3 cellular contexts compared by ENCODE assay signal in genomic region chr6:107971181-107971580, GRCh38.
"Had no signal": no experiment of that assay in that cellular context is flagged by ENCODE, and none has a peak within 500 bp of the region (broad histone marks: within the 10 kb centered on the region; RNA-seq: fewer than 3 reads in every experiment).

No MANE protein-coding gene starts in this region.

- ATAC-seq: GM12878 had no signal

- H3K4me3 ChIP-seq: GM12878 had no signal

- DNase-seq: GDM1, GF-D8 had no signal
